ENCODE assay signal across 14 cellular contexts in genomic region chr12:119360366-119360765, GRCh38. TPM values are rescaled to one million over a fixed set of nuclear protein-coding genes. Genes with fewer than 3 reads are reported as not detected.
"Had no signal": no experiment of that assay in that cellular context is flagged by ENCODE, and none has a peak within 500 bp of the region (broad histone marks: within the 10 kb centered on the region; RNA-seq: fewer than 3 reads in every experiment).

No MANE protein-coding gene starts in this region.

RNA-seq across cellular contexts. Expression of gene CCDC60, which starts 25.8 kb away (rescaled TPM):
- total RNA-seq: activated B cell treated with CpG ODN at 0.5 μM for 24 hours; activated CD4-positive, alpha-beta memory T cell treated with anti-CD3 and anti-CD28 coated beads for 36 hours; activated CD4-positive, alpha-beta memory T cell treated with anti-CD3 and anti-CD28 coated beads, Interleukin-2, amount 10 ng/mL, durations not matched to agents 7 days and 5 days; activated CD4-positive, alpha-beta T cell treated with anti-CD3 and anti-CD28 coated beads for 36 hours; activated CD4-positive, alpha-beta T cell treated with anti-CD3 and anti-CD28 coated beads, Interleukin-2, amount 10 ng/mL, durations not matched to agents 24 days and 14 days; activated CD4-positive, alpha-beta T cell treated with anti-CD3 and anti-CD28 coated beads, Interleukin-2, amount 10 ng/mL, durations not matched to agents 7 days and 5 days; activated CD8-positive, alpha-beta memory T cell treated with anti-CD3 and anti-CD28 coated beads for 36 hours; activated CD8-positive, alpha-beta memory T cell treated with anti-CD3 and anti-CD28 coated beads, Interleukin-2, amount 10 ng/mL, durations not matched to agents 7 days and 5 days; activated CD8-positive, alpha-beta T cell treated with anti-CD3 and anti-CD28 coated beads for 36 hours; activated CD8-positive, alpha-beta T cell treated with anti-CD3 and anti-CD28 coated beads, Interleukin-2, amount 10 ng/mL, durations not matched to agents 7 days and 5 days; T-cell; T-helper 1 cell treated with Interleukin-12 subunit alpha and Interleukin-12 subunit beta and Interleukin-4 antibody, amounts not matched to agents 30 ng/mL and 1 ng/mL, for 36 hours; T-helper 17 cell; T-helper 2 cell treated with Interferon-gamma antibody and Interleukin-4, amounts not matched to agents 100 ng/mL and 5 ng/mL, for 36 hours had no signal
